ENCODE assay signal across 8 cellular contexts in genomic region chr7:2478387-2478760, GRCh38. TPM values are rescaled to one million over a fixed set of nuclear protein-coding genes. Genes with fewer than 3 reads are reported as not detected.
DNase-seq lines count a peak whose midpoint lies in the region; ATAC-seq, FAIRE-seq and TF ChIP-seq lines count a peak whose summit lies in the region.
"Had no signal": no experiment of that assay in that cellular context is flagged by ENCODE, and none has a peak within 500 bp of the region (broad histone marks: within the 10 kb centered on the region; RNA-seq: fewer than 3 reads in every experiment).

No MANE protein-coding gene starts in this region.

- H3K36me3 Mint-ChIP-seq in stimulated activated naive B cell treated with anti-CD40 and anti-IgM and Interleukin-4, amounts not matched to agents 10 μg/mL and 1 μg/mL and 100 μg/mL, for 72 hours, result peaks cover 0 to 4% of the 10 kb centered on the region in 2 donors
- no peaks in the 10 kb centered on the region for H3K36me3 Mint-ChIP-seq in mesothelial cell of epicardium

- peaks cover 14 to 40% (median 29%) of the 10 kb centered on the region in 9 donors for H3K4me1 ChIP-seq in heart right ventricle

- peak; percentile 63 for FAIRE-seq in RCC 7860 (lab: Jason Lieb, UNC)

- H3K9me3 ChIP-seq in heart right ventricle, result peaks cover 0 to 10% (median 6%) of the 10 kb centered on the region in 11 donors

- H3K27ac ChIP-seq in heart right ventricle, result peak overlapping the region in 4 of 10 donors; percentile 20 to 56 (median 40)

- peaks cover 8 to 15% of the 10 kb centered on the region in 2 donors for H3K4me1 Mint-ChIP-seq in stimulated activated naive B cell treated with anti-CD40 and anti-IgM and Interleukin-4, amounts not matched to agents 10 μg/mL and 1 μg/mL and 100 μg/mL, for 72 hours
- H3K4me1 Mint-ChIP-seq in mesothelial cell of epicardium, result no peaks in the 10 kb centered on the region

- ATAC-seq in heart right ventricle (peak; percentile 52 to 84 (median 76)), GM18867 (IDR thresholded peaks at IDR 0.05; ENCODE audit: unreplicated experiment) (no peak), HG02852 (IDR thresholded peaks at IDR 0.05; ENCODE audit: unreplicated experiment) (no peak)
- no peak for ATAC-seq in stimulated activated naive B cell treated with anti-CD40 and anti-IgM and Interleukin-4, amounts not matched to agents 10 μg/mL and 1 μg/mL and 100 μg/mL, for 72 hours (replicated peaks)

- H3K36me3 ChIP-seq in H7 (replicated peaks; ENCODE audit: control insufficient read depth, insufficient read depth, low read length), result no peaks in the 10 kb centered on the region
- no peaks in the 10 kb centered on the region for H3K36me3 ChIP-seq in heart right ventricle

- TF ChIP-seq CTCF in heart right ventricle (IDR thresholded peaks at IDR 0.05) (no peak), mesothelial cell of epicardium (IDR thresholded peaks at IDR 0.05; ENCODE audit: unreplicated experiment) (no peak)

- H3K4me3 Mint-ChIP-seq in stimulated activated naive B cell treated with anti-CD40 and anti-IgM and Interleukin-4, amounts not matched to agents 10 μg/mL and 1 μg/mL and 100 μg/mL, for 72 hours, result no peak overlapping the region
- H3K4me3 Mint-ChIP-seq in mesothelial cell of epicardium, result no peak overlapping the region
- H3K4me3 Mint-ChIP-seq: HFFc6 had no signal

- intact Hi-C loops in heart right ventricle (cut with DNase I), result loop anchor here in 9 of 10 donors (5.0 to 10.0 kb wide), 9 partner anchors 39 to 894 kb away; partner anchors contain the start of genes BRAT1 (in 5 of the 9), IQCE (in 5 of the 9), AMZ1 (in 2 of the 9) and LFNG (in 1 of the 9)

- peaks cover 5 to 6% of the 10 kb centered on the region in 2 donors for H3K9me3 Mint-ChIP-seq in stimulated activated naive B cell treated with anti-CD40 and anti-IgM and Interleukin-4, amounts not matched to agents 10 μg/mL and 1 μg/mL and 100 μg/mL, for 72 hours
- H3K9me3 Mint-ChIP-seq in mesothelial cell of epicardium, result no peaks in the 10 kb centered on the region

- DNase-seq in H7 (peak; percentile 65), RCC 7860 (ENCODE audit: low spot score) (peak; percentile 93), heart right ventricle (peak; percentile 69 to 75), mesothelial cell of epicardium (ENCODE audit: low spot score in 2 of 2, unreplicated experiment in 2 of 2) (no peak)
- no peak for DNase-seq in stimulated activated naive B cell treated with anti-CD40 and anti-IgM and Interleukin-4, amounts not matched to agents 10 μg/mL and 1 μg/mL and 100 μg/mL, for 72 hours

- H3K27ac Mint-ChIP-seq in stimulated activated naive B cell treated with anti-CD40 and anti-IgM and Interleukin-4, amounts not matched to agents 10 μg/mL and 1 μg/mL and 100 μg/mL, for 72 hours, result peak overlapping the region; percentile 14
- no peak overlapping the region for H3K27ac Mint-ChIP-seq in mesothelial cell of epicardium
- H3K27ac Mint-ChIP-seq: HFFc6 had no signal

- WGBS in heart right ventricle, 2 donors, result 32 to 41% methylated on average over 11 of the region's 11 CpGs

- H3K27me3 ChIP-seq in H7 (ENCODE audit: control insufficient read depth, insufficient read depth, low read length) (no peaks in the 10 kb centered on the region), heart right ventricle (peaks cover 0 to 21% (median 8%) of the 10 kb centered on the region in 7 donors)

- H3K4me3 ChIP-seq in H7 (ENCODE audit: insufficient read depth, low read depth, low read length) (no peak overlapping the region), heart right ventricle (peak overlapping the region in 3 of 10 donors; percentile 11 to 20 (median 19))

- no peaks in the 10 kb centered on the region for H3K27me3 Mint-ChIP-seq in stimulated activated naive B cell treated with anti-CD40 and anti-IgM and Interleukin-4, amounts not matched to agents 10 μg/mL and 1 μg/mL and 100 μg/mL, for 72 hours
- no peaks in the 10 kb centered on the region for H3K27me3 Mint-ChIP-seq in mesothelial cell of epicardium (ENCODE audit: low read depth)

RNA-seq across cellular contexts. Expression of gene GRIFIN, which starts 2.2 kb away (rescaled TPM):
- not detected in 2 replicates for total RNA-seq in H7 (2014; rRNA removed; shearing (Covaris generic))
- total RNA-seq in heart right ventricle, result not detected
- not detected for polyA plus RNA-seq in heart right ventricle
- total RNA-seq in mesothelial cell of epicardium, result not detected in 3 replicates
- total RNA-seq: HFFc6 had no signal

RNA-seq across cellular contexts. Expression of gene LFNG, which starts 41.2 kb away (rescaled TPM):
- total RNA-seq in H7 (2014; rRNA removed; shearing (Covaris generic)), result 12.8 and 20.0 TPM in 2 replicates
- 10 to 100 TPM in 4 of 10 donors, 1 to 10 TPM in 6; 2.4 to 11.8 (median 9.0) TPM for total RNA-seq in heart right ventricle
- polyA plus RNA-seq in heart right ventricle, result 10 to 100 TPM in 1 of 2 donors, 1 to 10 TPM in 1; 7.2 to 10.8 TPM
- total RNA-seq in mesothelial cell of epicardium, result 16.0 to 19.0 TPM (median 16.3 TPM) in 3 replicates

Comparison
In these comparisons a context has a peak if more than half of its experiments do, and no peak if none do; other contexts are left out.
1. DNase-seq: peak in H7 (single experiment), RCC 7860 (single experiment) and heart right ventricle (2 of 2); none in stimulated activated naive B cell treated with anti-CD40 and anti-IgM and Interleukin-4, amounts not matched to agents 10 μg/mL and 1 μg/mL and 100 μg/mL, for 72 hours (single experiment) and mesothelial cell of epicardium (0 of 2).
2. ATAC-seq: peak in heart right ventricle (8 of 8); none in stimulated activated naive B cell treated with anti-CD40 and anti-IgM and Interleukin-4, amounts not matched to agents 10 μg/mL and 1 μg/mL and 100 μg/mL, for 72 hours (0 of 2), GM18867 (single experiment) and HG02852 (single experiment).